27 cellular contexts compared by ENCODE assay signal in genomic region chr4:271492-272103, GRCh38. TPM values are rescaled to one million over a fixed set of nuclear protein-coding genes. Genes with fewer than 3 reads are reported as not detected.
"Had no signal": no experiment of that assay in that cellular context is flagged by ENCODE, and none has a peak within 500 bp of the region (broad histone marks: within the 10 kb centered on the region; RNA-seq: fewer than 3 reads in every experiment).

No MANE protein-coding gene starts in this region.

- H3K9me3 ChIP-seq: SJSA1 had no signal

- ATAC-seq: activated naive CD4-positive, alpha-beta T cell treated with anti-CD3 and anti-CD28 coated beads, Interleukin-2, amount 50 U/mL, for 72 hours; activated naive CD8-positive, alpha-beta T cell treated with anti-CD3 and anti-CD28 coated beads, Interleukin-2, amount 50 U/mL, for 24 hours; activated T-cell treated with anti-CD3 and anti-CD28 coated beads, Interleukin-2, amount 50 U/mL, for 4 hours; SK-N-SH treated with all-trans-retinoic acid at 6 μM for 48 hours had no signal

- H3K27me3 ChIP-seq: breast epithelium, Peyer's patch, SJSA1 had no signal

- H3K4me1 ChIP-seq: breast epithelium, Peyer's patch, SJSA1 had no signal

- DNase-seq: activated B cell treated with CpG ODN at 0.5 μM for 24 hours; activated CD4-positive, alpha-beta memory T cell treated with anti-CD3 and anti-CD28 coated beads for 36 hours; activated CD4-positive, alpha-beta T cell treated with anti-CD3 and anti-CD28 coated beads for 1 hour; activated CD4-positive, alpha-beta T cell treated with anti-CD3 and anti-CD28 coated beads, Interleukin-2, amount 10 ng/mL, durations not matched to agents 24 days and 14 days; activated CD8-positive, alpha-beta memory T cell treated with anti-CD3 and anti-CD28 coated beads for 24 hours; activated effector memory CD4-positive, alpha-beta T cell treated with anti-CD3 and anti-CD28 coated beads, Interleukin-2, amount 50 U/mL, for 16 hours; activated naive CD4-positive, alpha-beta T cell treated with Interleukin-2 at 50 U/mL for 16 hours; activated naive CD8-positive, alpha-beta T cell treated with anti-CD3 and anti-CD28 coated beads, Interleukin-2, amount 50 U/mL, for 24 hours; activated T-cell treated with anti-CD3 and anti-CD28 coated beads, Interleukin-2, amount 50 U/mL, for 4 hours; amygdala; caudate nucleus; Karpas-422; MM.1S; NCI-H1105; NCI-H1436; NCI-H1694 treated with DMSO at 0.1 percent for 48 hours; NCI-H2029 treated with DMSO at 0.1 percent for 48 hours; NCI-H510A treated with DMSO at 0.1 percent for 48 hours; NCI-H69; Peyer's patch; SHP77; SW 1271; T-helper 9 cell had no signal

- H3K36me3 ChIP-seq: breast epithelium, Peyer's patch, SJSA1 had no signal

- H3K27ac ChIP-seq: breast epithelium, Peyer's patch, SJSA1 had no signal

- H3K4me3 ChIP-seq: breast epithelium, Peyer's patch, SJSA1 had no signal

RNA-seq across cellular contexts. Expression of gene ZNF732, which starts 33.7 kb away (rescaled TPM):
- total RNA-seq: activated B cell treated with CpG ODN at 0.5 μM for 24 hours; activated CD4-positive, alpha-beta memory T cell treated with anti-CD3 and anti-CD28 coated beads for 36 hours; activated CD4-positive, alpha-beta T cell treated with anti-CD3 and anti-CD28 coated beads, Interleukin-2, amount 10 ng/mL, durations not matched to agents 24 days and 14 days; activated naive CD4-positive, alpha-beta T cell treated with anti-CD3 and anti-CD28 coated beads, Interleukin-2, amount 50 U/mL, for 72 hours; activated T-cell treated with anti-CD3 and anti-CD28 coated beads, Interleukin-2, amount 50 U/mL, for 4 hours; Peyer's patch; SJSA1 had no signal
